38 cellular contexts compared by ENCODE assay signal in genomic region chr1:32405672-32406467, GRCh38. TPM values are rescaled to one million over a fixed set of nuclear protein-coding genes. Genes with fewer than 3 reads are reported as not detected.
A peak's percentile ranks its signal among the peaks of the same experiment; 100 is the strongest.
DNase-seq lines count a peak whose midpoint lies in the region; ATAC-seq, FAIRE-seq and TF ChIP-seq lines count a peak whose summit lies in the region.
"Had no signal": no experiment of that assay in that cellular context is flagged by ENCODE, and none has a peak within 500 bp of the region (broad histone marks: within the 10 kb centered on the region; RNA-seq: fewer than 3 reads in every experiment).

No MANE protein-coding gene starts in this region.

- no peak overlapping the region for H3K4me3 Mint-ChIP-seq in mesothelial cell of epicardium
- H3K4me3 Mint-ChIP-seq: activated CD4-positive, alpha-beta memory T cell treated with anti-CD3 and anti-CD28 coated beads for 36 hours; activated naive CD4-positive, alpha-beta T cell treated with anti-CD3 and anti-CD28 coated beads, Interleukin-2, amount 10 ng/mL, durations not matched to agents 7 days and 5 days; activated T-helper 1 cell treated with anti-CD3 and anti-CD28 coated beads, Interleukin-12 subunit alpha, Interleukin-12 subunit beta, Interleukin-2, Interleukin-4 antibody, amounts not matched to agents 30 ng/mL and 10 ng/mL and 1 ng/mL, durations not matched to agents 14 hours and 24 hours and 36 hours; CD4-positive, alpha-beta memory T cell; stimulated activated naive CD8-positive, alpha-beta T cell treated with anti-CD3 and anti-CD28 coated beads, Interleukin-15, Interleukin-2, amounts not matched to agents 100 ng/mL and 50 ng/mL, for 24 hours; T-helper 17 cell had no signal

- H3K9me3 Mint-ChIP-seq in mesothelial cell of epicardium, result no peaks in the 10 kb centered on the region
- H3K9me3 Mint-ChIP-seq: activated CD4-positive, alpha-beta memory T cell treated with anti-CD3 and anti-CD28 coated beads for 36 hours; activated naive CD4-positive, alpha-beta T cell treated with anti-CD3 and anti-CD28 coated beads, Interleukin-2, amount 10 ng/mL, durations not matched to agents 7 days and 5 days; activated T-helper 1 cell treated with anti-CD3 and anti-CD28 coated beads, Interleukin-12 subunit alpha, Interleukin-12 subunit beta, Interleukin-2, Interleukin-4 antibody, amounts not matched to agents 30 ng/mL and 10 ng/mL and 1 ng/mL, durations not matched to agents 14 hours and 24 hours and 36 hours; CD4-positive, alpha-beta memory T cell; stimulated activated naive CD8-positive, alpha-beta T cell treated with anti-CD3 and anti-CD28 coated beads, Interleukin-15, Interleukin-2, amounts not matched to agents 100 ng/mL and 50 ng/mL, for 24 hours had no signal

- H3K9me3 ChIP-seq in WERI-Rb-1 (ENCODE audit: severe bottlenecking), result no peaks in the 10 kb centered on the region
- H3K9me3 ChIP-seq: body of pancreas, ovary, thoracic aorta, uterus had no signal

- H3K36me3 Mint-ChIP-seq in mesothelial cell of epicardium, result no peaks in the 10 kb centered on the region
- H3K36me3 Mint-ChIP-seq: activated CD4-positive, alpha-beta memory T cell treated with anti-CD3 and anti-CD28 coated beads for 36 hours; activated naive CD4-positive, alpha-beta T cell treated with anti-CD3 and anti-CD28 coated beads, Interleukin-2, amount 10 ng/mL, durations not matched to agents 7 days and 5 days; CD4-positive, alpha-beta memory T cell had no signal

- no peak overlapping the region for H3K27ac ChIP-seq in WERI-Rb-1
- H3K27ac ChIP-seq: dorsolateral prefrontal cortex, ovary, thoracic aorta, uterus had no signal

- no peaks in the 10 kb centered on the region for H3K27me3 Mint-ChIP-seq in mesothelial cell of epicardium (ENCODE audit: low read depth)
- H3K27me3 Mint-ChIP-seq: activated CD4-positive, alpha-beta memory T cell treated with anti-CD3 and anti-CD28 coated beads for 36 hours; CD4-positive, alpha-beta memory T cell; stimulated activated naive CD8-positive, alpha-beta T cell treated with anti-CD3 and anti-CD28 coated beads, Interleukin-15, Interleukin-2, amounts not matched to agents 100 ng/mL and 50 ng/mL, for 24 hours; T-helper 17 cell had no signal

- FAIRE-seq in GM12892 (lab: Jason Lieb, UNC) (peak; percentile 57), bronchial epithelial cell (lab: Jason Lieb, UNC) (no peak)
- FAIRE-seq: D721Med, endometrium, frontal cortex, GM18507, TTC549 had no signal

- DNase-seq in GM12892 (ENCODE audit: insufficient read length), result no peak
- DNase-seq in bronchial epithelial cell (ENCODE audit: low read depth), result peak; percentile 23
- no peak for DNase-seq in mesothelial cell of epicardium (ENCODE audit: low spot score in 2 of 2, unreplicated experiment in 2 of 2)
- DNase-seq in WERI-Rb-1, result no peak
- DNase-seq: activated CD4-positive, alpha-beta memory T cell treated with anti-CD3 and anti-CD28 coated beads for 36 hours; activated CD8-positive, alpha-beta memory T cell treated with anti-CD3 and anti-CD28 coated beads, Interleukin-2, amount 50 U/mL, for 48 hours; activated naive CD4-positive, alpha-beta T cell treated with anti-CD3 and anti-CD28 coated beads, Interleukin-2, amount 10 ng/mL, durations not matched to agents 7 days and 5 days; CD4-positive, alpha-beta memory T cell; DND-41; Kasumi-1; NCI-H1436 treated with DMSO at 0.1 percent for 48 hours; NCI-H2081 treated with DMSO at 0.1 percent for 48 hours; NCI-H2227 treated with DMSO at 0.1 percent for 48 hours; NCI-H526 treated with DMSO at 0.1 percent for 48 hours; NK-92 treated with Interleukin-12 subunit alpha and Interleukin-12 subunit beta, amount 100 ng/mL, for 24 hours; ovary; retina; SHP77; T-helper 17 cell; uterus had no signal

- H3K4me3 ChIP-seq in bronchial epithelial cell (ENCODE audit: low read depth, low read length) (no peak overlapping the region), WERI-Rb-1 (ENCODE audit: low read depth, low read length) (no peak overlapping the region)
- H3K4me3 ChIP-seq: body of pancreas, dorsolateral prefrontal cortex, lung, ovary, smooth muscle cell, thoracic aorta, uterus had no signal

- H3K4me1 Mint-ChIP-seq in mesothelial cell of epicardium, result peaks cover 12% of the 10 kb centered on the region
- H3K4me1 Mint-ChIP-seq: activated naive CD4-positive, alpha-beta T cell treated with anti-CD3 and anti-CD28 coated beads, Interleukin-2, amount 10 ng/mL, durations not matched to agents 7 days and 5 days; CD4-positive, alpha-beta memory T cell; T-helper 17 cell had no signal

- H3K27me3 ChIP-seq in bronchial epithelial cell (ENCODE audit: control insufficient read depth, insufficient read depth, low read length) (no peaks in the 10 kb centered on the region), WERI-Rb-1 (ENCODE audit: insufficient read depth, low read depth, severe bottlenecking) (no peaks in the 10 kb centered on the region)
- H3K27me3 ChIP-seq: body of pancreas, dorsolateral prefrontal cortex, ovary, uterus had no signal

- ATAC-seq in GM18502 (IDR thresholded peaks at IDR 0.05; ENCODE audit: poor library complexity, unreplicated experiment), result no peak
- no peak for ATAC-seq in HG02938 (IDR thresholded peaks at IDR 0.05; ENCODE audit: unreplicated experiment)
- ATAC-seq: activated CD4-positive, CD25-positive, alpha-beta regulatory T cell treated with anti-CD3 and anti-CD28 coated beads, Interleukin-2, amount 50 U/mL, for 24 hours; HCT116; T-helper 17 cell had no signal

- H3K36me3 ChIP-seq in bronchial epithelial cell (ENCODE audit: control insufficient read depth, insufficient read depth, low read length) (no peaks in the 10 kb centered on the region), WERI-Rb-1 (no peaks in the 10 kb centered on the region)
- H3K36me3 ChIP-seq: ovary, thoracic aorta, uterus had no signal

- TF ChIP-seq POLR2A in GM12892 (IDR thresholded peaks at IDR 0.05; ENCODE audit: low read depth, low read length), result no peak

- peak overlapping the region; percentile 16 for H3K27ac Mint-ChIP-seq in mesothelial cell of epicardium
- H3K27ac Mint-ChIP-seq: activated CD4-positive, alpha-beta memory T cell treated with anti-CD3 and anti-CD28 coated beads for 36 hours; activated naive CD4-positive, alpha-beta T cell treated with anti-CD3 and anti-CD28 coated beads, Interleukin-2, amount 10 ng/mL, durations not matched to agents 7 days and 5 days; activated T-helper 1 cell treated with anti-CD3 and anti-CD28 coated beads, Interleukin-12 subunit alpha, Interleukin-12 subunit beta, Interleukin-2, Interleukin-4 antibody, amounts not matched to agents 30 ng/mL and 10 ng/mL and 1 ng/mL, durations not matched to agents 14 hours and 24 hours and 36 hours; CD4-positive, alpha-beta memory T cell; stimulated activated naive CD8-positive, alpha-beta T cell treated with anti-CD3 and anti-CD28 coated beads, Interleukin-15, Interleukin-2, amounts not matched to agents 100 ng/mL and 50 ng/mL, for 24 hours; T-helper 17 cell had no signal

- no peak for TF ChIP-seq CTCF in bronchial epithelial cell (IDR thresholded peaks at IDR 0.05; ENCODE audit: insufficient read depth, low read length, severe bottlenecking)
- no peak for TF ChIP-seq CTCF in mesothelial cell of epicardium (IDR thresholded peaks at IDR 0.05; ENCODE audit: unreplicated experiment)
- no peak for TF ChIP-seq CTCF in WERI-Rb-1 (IDR thresholded peaks at IDR 0.05; ENCODE audit: low read depth, low read length)

RNA-seq across cellular contexts. Expression of gene BSDC1, which starts 11.6 kb away (rescaled TPM):
- 25.0 TPM for polyA plus RNA-seq in GM12892 (2012; ENCODE audit: missing spikeins)
- 35.5 and 45.6 TPM in 2 replicates for total RNA-seq in bronchial epithelial cell
- 73.4 to 74.8 TPM (median 74.6 TPM) in 3 replicates for total RNA-seq in mesothelial cell of epicardium

RNA-seq across cellular contexts. Expression of gene TSSK3, which starts 43.5 kb away (rescaled TPM):
- 3.9 TPM for polyA plus RNA-seq in GM12892 (2012; ENCODE audit: missing spikeins)
- total RNA-seq in bronchial epithelial cell (0.26 and 0.64 TPM in 2 replicates), mesothelial cell of epicardium (6.6 to 8.1 TPM (median 7.8 TPM) in 3 replicates)
- total RNA-seq: kidney epithelial cell, smooth muscle cell had no signal
- polyA plus RNA-seq: neural cell had no signal

RNA-seq across cellular contexts. Expression of gene FAM229A, which starts 43.6 kb away (rescaled TPM):
- polyA plus RNA-seq in GM12892 (2012; ENCODE audit: missing spikeins), result 1.1 TPM
- 0.26 and 0.64 TPM in 2 replicates for total RNA-seq in bronchial epithelial cell
- 12.5 to 12.9 TPM (median 12.5 TPM) in 3 replicates for total RNA-seq in mesothelial cell of epicardium

RNA-seq across cellular contexts. Expression of gene ZBTB8B, which starts 59.0 kb away (rescaled TPM):
- polyA plus RNA-seq in GM12892 (2012; ENCODE audit: missing spikeins), result 0.04 TPM
- not detected in 2 replicates for total RNA-seq in bronchial epithelial cell
- total RNA-seq in mesothelial cell of epicardium, result 3.4 to 3.6 TPM (median 3.5 TPM) in 3 replicates
- total RNA-seq: activated CD4-positive, alpha-beta memory T cell treated with anti-CD3 and anti-CD28 coated beads for 36 hours; activated T-helper 1 cell treated with anti-CD3 and anti-CD28 coated beads, Interleukin-12 subunit alpha, Interleukin-12 subunit beta, Interleukin-2, Interleukin-4 antibody, amounts not matched to agents 30 ng/mL and 10 ng/mL and 1 ng/mL, durations not matched to agents 14 hours and 24 hours and 36 hours; CD4-positive, alpha-beta memory T cell; T-helper 17 cell; thoracic aorta had no signal
- polyA plus RNA-seq: CD4-positive, alpha-beta memory T cell; smooth muscle cell had no signal
